In the genomic region with DNA sequence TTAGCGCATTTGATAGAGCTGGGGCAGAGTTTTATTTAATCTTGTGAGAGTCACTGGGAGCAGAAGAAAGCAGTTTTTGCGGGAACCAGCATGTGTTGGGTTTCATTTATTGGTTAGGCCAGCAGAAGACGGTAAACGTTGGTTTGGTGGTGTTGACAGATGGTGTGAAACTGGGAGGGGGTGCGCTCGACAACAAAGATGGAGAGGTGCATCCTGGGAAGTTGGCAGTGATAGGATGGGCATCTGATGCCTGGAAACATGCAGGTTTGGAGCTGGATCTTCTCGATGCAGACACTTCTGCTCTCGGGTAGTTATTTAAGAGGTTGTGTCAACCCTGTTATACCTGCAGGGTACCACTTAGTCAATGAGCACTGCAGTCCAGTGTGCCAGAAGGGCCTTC, we compare ENCODE assay signal across 16 cellular contexts. TPM values are rescaled to one million over a fixed set of nuclear protein-coding genes. Genes with fewer than 3 reads are reported as not detected.
A peak's percentile ranks its signal among the peaks of the same experiment; 100 is the strongest.
DNase-seq lines count a peak whose midpoint lies in the region; ATAC-seq and TF ChIP-seq lines count a peak whose summit lies in the region.
"Had no signal": no experiment of that assay in that cellular context is flagged by ENCODE, and none has a peak within 500 bp of the region (broad histone marks: within the 10 kb centered on the region; RNA-seq: fewer than 3 reads in every experiment).

No MANE protein-coding gene starts in this region.

- H3K4me3 ChIP-seq in BLaER1: no peak overlapping the region
- H3K4me3 ChIP-seq in esophagus squamous epithelium: peak overlapping the region in 1 of 4 donors; percentile 50
- H3K4me3 ChIP-seq in gastrocnemius medialis: peak overlapping the region in 1 of 4 donors; percentile 31
- H3K4me3 ChIP-seq in testis: no peak overlapping the region
- H3K4me3 ChIP-seq: lung, prostate gland had no signal

- H3K4me2 ChIP-seq in BLaER1: peak overlapping the region; percentile 73

- no peaks in the 10 kb centered on the region for H4K20me1 ChIP-seq in BLaER1

- H3K27me3 ChIP-seq in BLaER1: no peaks in the 10 kb centered on the region
- no peaks in the 10 kb centered on the region for H3K27me3 ChIP-seq in esophagus squamous epithelium
- no peaks in the 10 kb centered on the region for H3K27me3 ChIP-seq in gastrocnemius medialis
- H3K27me3 ChIP-seq in testis: no peaks in the 10 kb centered on the region

- H3K27ac ChIP-seq in BLaER1 (peak overlapping the region; percentile 77; the same call in 1 of the 2 replicates), esophagus squamous epithelium (peak overlapping the region in 3 of 4 donors; percentile 64 to 89 (median 72)), gastrocnemius medialis (peak overlapping the region; percentile 70 to 82 (median 72)), testis (peak overlapping the region in 1 of 2 donors; percentile 85)

- 83 to 88% methylated on average over 8 of the region's 8 CpGs for WGBS in esophagus squamous epithelium, 2 donors
- WGBS in testis, 2 donors: 85 to 92% methylated on average over 8 of the region's 8 CpGs

- H3K9ac ChIP-seq in BLaER1: no peak overlapping the region

- H3K4me1 ChIP-seq in BLaER1 (peaks cover 82% of the 10 kb centered on the region), esophagus squamous epithelium (peaks cover 0 to 46% (median 0%) of the 10 kb centered on the region in 3 donors), gastrocnemius medialis (peaks cover 7 to 19% of the 10 kb centered on the region in 2 donors), testis (peaks cover 14% of the 10 kb centered on the region)
- H3K4me1 ChIP-seq: prostate gland had no signal

- intact Hi-C loops in esophagus squamous epithelium (cut with DNase I): no loop called here
- intact Hi-C loops in gastrocnemius medialis (cut with DNase I; ENCODE audit: low total_unique reads): loop anchor here (10.0 kb wide), 1 partner anchor 61 kb away; no protein-coding TSS in a partner anchor
- intact Hi-C loops in testis (cut with DNase I; ENCODE audit: low total_unique reads): no loop called here

- in situ Hi-C loops in gastrocnemius medialis (cut with MboI; ENCODE audit: low sequenced_read_pairs in 4 of 4): loop anchor here in 1 of 4 donors (5.0 kb wide), 1 partner anchor 129 kb away; no protein-coding TSS in a partner anchor

- H3K36me3 ChIP-seq in BLaER1 (peaks cover 17% of the 10 kb centered on the region), esophagus squamous epithelium (peaks cover 0 to 64% (median 4%) of the 10 kb centered on the region in 3 donors), gastrocnemius medialis (peaks cover 0 to 6% of the 10 kb centered on the region in 2 donors), testis (ENCODE audit: low read depth, missing control alignments) (no peaks in the 10 kb centered on the region)
- H3K36me3 ChIP-seq: prostate gland had no signal

- no peak for ATAC-seq in gastrocnemius medialis
- ATAC-seq in HG02763 (IDR thresholded peaks at IDR 0.05; ENCODE audit: unreplicated experiment): no peak
- ATAC-seq: naive thymus-derived CD4-positive, alpha-beta T cell; stimulated activated naive CD8-positive, alpha-beta T cell treated with anti-CD3 and anti-CD28 coated beads, Interleukin-15, Interleukin-2, amounts not matched to agents 100 U/mL and 50 U/mL, for 24 hours had no signal

- H3K9me3 ChIP-seq in BLaER1: no peaks in the 10 kb centered on the region
- no peaks in the 10 kb centered on the region for H3K9me3 ChIP-seq in esophagus squamous epithelium
- H3K9me3 ChIP-seq in gastrocnemius medialis: no peaks in the 10 kb centered on the region
- H3K9me3 ChIP-seq in testis: no peaks in the 10 kb centered on the region
- H3K9me3 ChIP-seq: prostate gland had no signal

- peak; percentile 50 for DNase-seq in NCI-H1694 (lab: John Stamatoyannopoulos, UW)
- DNase-seq in esophagus squamous epithelium (lab: John Stamatoyannopoulos, UW): no peak
- no peak for DNase-seq in gastrocnemius medialis
- DNase-seq in testis: no peak
- DNase-seq in nucleus accumbens (lab: John Stamatoyannopoulos, UW): no peak
- DNase-seq in stimulated activated naive CD4-positive, alpha-beta T cell treated with Interleukin-2 at 50 U/mL for 16 hours (lab: John Stamatoyannopoulos, UW): no peak
- DNase-seq: activated CD4-positive, alpha-beta T cell treated with anti-CD3 and anti-CD28 coated beads, Interleukin-2, amount 10 ng/mL, durations not matched to agents 7 days and 5 days; activated CD8-positive, alpha-beta memory T cell treated with anti-CD3 and anti-CD28 coated beads, Interleukin-2, amount 50 U/mL, for 48 hours; activated gamma-delta T cell treated with Interleukin-2 at 50 U/mL for 16 hours; naive thymus-derived CD4-positive, alpha-beta T cell; NCI-H2081 treated with DMSO at 0.1 percent for 48 hours; stimulated activated naive CD8-positive, alpha-beta T cell treated with anti-CD3 and anti-CD28 coated beads, Interleukin-15, Interleukin-2, amounts not matched to agents 100 U/mL and 50 U/mL, for 24 hours had no signal

- TF ChIP-seq CTCF in esophagus squamous epithelium (IDR thresholded peaks at IDR 0.05) (no peak), gastrocnemius medialis (IDR thresholded peaks at IDR 0.05 in 4 of 5, conservative IDR thresholded peaks at IDR 0.05 in 1 of 5) (no peak), testis (IDR thresholded peaks at IDR 0.05) (no peak)

- TF ChIP-seq POLR2A in esophagus squamous epithelium (IDR thresholded peaks at IDR 0.05): no peak
- TF ChIP-seq POLR2A in gastrocnemius medialis (IDR thresholded peaks at IDR 0.05): no peak
- no peak for TF ChIP-seq POLR2A in testis (IDR thresholded peaks at IDR 0.05)

RNA-seq across cellular contexts. Expression of a gene that starts 24.9 kb away (rescaled TPM):
- total RNA-seq in esophagus squamous epithelium (1 to 10 TPM in 2 of 4 donors, under 1 TPM in 2; 0.45 to 1.3 (median 0.99) TPM), gastrocnemius medialis (under 1 TPM in 1 of 4 donors, not detected in 3; 0.71 TPM), testis (10 to 100 TPM; 12.6 to 15.7 TPM)
- 10.0 TPM for polyA plus RNA-seq in testis (ENCODE audit: insufficient read depth, low read depth, low replicate concordance)
- polyA plus RNA-seq: naive thymus-derived CD4-positive, alpha-beta T cell had no signal

Comparison
In these comparisons a context has a peak if more than half of its experiments do, and no peak if none do; other contexts are left out.
1. RNA of a gene that starts 24.9 kb away (total RNA-seq): 12.6 to 15.7 TPM in testis; 0.45 to 1.3 TPM in esophagus squamous epithelium and 0.71 TPM in gastrocnemius medialis; every median in the first group is over 4 times any median in the second.